In genomic region chr10:116636385-116636784, GRCh38 we compare ENCODE assay signal across 39 cellular contexts. TPM values are rescaled to one million over a fixed set of nuclear protein-coding genes. Genes with fewer than 3 reads are reported as not detected.
"Had no signal": no experiment of that assay in that cellular context is flagged by ENCODE, and none has a peak within 500 bp of the region (broad histone marks: within the 10 kb centered on the region; RNA-seq: fewer than 3 reads in every experiment).

No MANE protein-coding gene starts in this region.

- DNase-seq: activated B cell treated with CpG ODN at 0.5 μM for 24 hours; activated CD4-positive, alpha-beta memory T cell treated with anti-CD3 and anti-CD28 coated beads for 36 hours; activated CD4-positive, alpha-beta T cell treated with anti-CD3 and anti-CD28 coated beads for 4 hours; activated CD4-positive, alpha-beta T cell treated with anti-CD3 and anti-CD28 coated beads, Interleukin-2, amount 10 ng/mL, durations not matched to agents 24 days and 14 days; activated CD4-positive, alpha-beta T cell treated with anti-CD3 and anti-CD28 coated beads, Interleukin-2, amount 50 U/mL, for 1 hour; activated CD4-positive, alpha-beta T cell treated with anti-CD3 and anti-CD28 coated beads, Interleukin-2, amount 50 U/mL, for 4 hours; activated CD4-positive, CD25-positive, alpha-beta regulatory T cell treated with anti-CD3 and anti-CD28 coated beads, Interleukin-2, amount 50 U/mL, for 72 hours; activated CD8-positive, alpha-beta memory T cell treated with anti-CD3 and anti-CD28 coated beads, Interleukin-2, amount 50 U/mL, for 4 hours; activated CD8-positive, alpha-beta T cell treated with anti-CD3 and anti-CD28 coated beads for 36 hours; activated effector memory CD4-positive, alpha-beta T cell treated with anti-CD3 and anti-CD28 coated beads, Interleukin-2, amount 50 U/mL, for 16 hours; activated naive CD4-positive, alpha-beta T cell treated with anti-CD3 and anti-CD28 coated beads, Interleukin-2, amount 10 ng/mL, durations not matched to agents 7 days and 5 days; activated naive CD4-positive, alpha-beta T cell treated with Interleukin-2 at 50 U/mL for 16 hours; activated naive CD8-positive, alpha-beta T cell treated with anti-CD3 and anti-CD28 coated beads, Interleukin-2, amount 10 ng/mL, durations not matched to agents 7 days and 5 days; activated naive CD8-positive, alpha-beta T cell treated with anti-CD3 and anti-CD28 coated beads, Interleukin-2, amount 50 U/mL, for 24 hours; activated T-cell treated with anti-CD3 and anti-CD28 coated beads for 4 hours; activated T-cell treated with anti-CD3 and anti-CD28 coated beads, Interleukin-2, amount 50 U/mL, for 1 hour; activated T-cell treated with anti-CD3 and anti-CD28 coated beads, Interleukin-2, amount 50 U/mL, for 4 hours; activated T-cell treated with anti-CD3 and anti-CD28 coated beads, Interleukin-2, amount 50 U/mL, for 72 hours; amygdala; anterior cingulate cortex; cerebellar nuclear complex; T-helper 1 cell; T-helper 2 cell; T-helper 9 cell had no signal

- H3K4me1 Mint-ChIP-seq: activated B cell treated with CpG ODN at 0.5 μM for 24 hours; activated CD4-positive, alpha-beta T cell treated with anti-CD3 and anti-CD28 coated beads, Interleukin-2, amount 10 ng/mL, durations not matched to agents 24 days and 14 days; activated naive CD4-positive, alpha-beta T cell treated with anti-CD3 and anti-CD28 coated beads, Interleukin-2, amount 10 ng/mL, durations not matched to agents 7 days and 5 days; activated naive CD4-positive, alpha-beta T cell treated with anti-CD3 and anti-CD28 coated beads, Interleukin-2, amount 50 U/mL, for 24 hours; activated T-helper 17 cell treated with anti-CD3 and anti-CD28 coated beads, Interleukin-2, amount 50 U/mL, for 72 hours; central memory CD8-positive, alpha-beta T cell had no signal

- H3K4me3 ChIP-seq: cardiac muscle cell had no signal

- H3K36me3 ChIP-seq: cardiac muscle cell had no signal

- ATAC-seq: activated CD8-positive, alpha-beta T cell treated with anti-CD3 and anti-CD28 coated beads for 36 hours; activated naive CD8-positive, alpha-beta T cell treated with anti-CD3 and anti-CD28 coated beads, Interleukin-2, amount 50 U/mL, for 24 hours; activated T-cell treated with anti-CD3 and anti-CD28 coated beads, Interleukin-2, amount 50 U/mL, for 4 hours; activated T-cell treated with anti-CD3 and anti-CD28 coated beads, Interleukin-2, amount 50 U/mL, for 72 hours; activated T-helper 17 cell treated with anti-CD3 and anti-CD28 coated beads, Interleukin-2, amount 50 U/mL, for 72 hours had no signal

- H3K27ac Mint-ChIP-seq: activated B cell treated with CpG ODN at 0.5 μM for 24 hours; activated CD4-positive, alpha-beta memory T cell treated with anti-CD3 and anti-CD28 coated beads for 36 hours; activated CD4-positive, alpha-beta T cell treated with anti-CD3 and anti-CD28 coated beads, Interleukin-2, amount 10 ng/mL, durations not matched to agents 24 days and 14 days; activated CD8-positive, alpha-beta T cell treated with anti-CD3 and anti-CD28 coated beads for 36 hours; activated naive CD4-positive, alpha-beta T cell treated with anti-CD3 and anti-CD28 coated beads, Interleukin-2, amount 10 ng/mL, durations not matched to agents 7 days and 5 days; activated naive CD4-positive, alpha-beta T cell treated with anti-CD3 and anti-CD28 coated beads, Interleukin-2, amount 50 U/mL, for 24 hours; activated naive CD8-positive, alpha-beta T cell; activated naive CD8-positive, alpha-beta T cell treated with anti-CD3 and anti-CD28 coated beads, Interleukin-2, amount 10 ng/mL, durations not matched to agents 7 days and 5 days; activated naive CD8-positive, alpha-beta T cell treated with anti-CD3 and anti-CD28 coated beads, Interleukin-2, amount 50 U/mL, for 24 hours; activated T-cell treated with anti-CD3 and anti-CD28 coated beads, Interleukin-2, amount 50 U/mL, for 72 hours; activated T-helper 1 cell treated with anti-CD3 and anti-CD28 coated beads, Interleukin-12 subunit alpha, Interleukin-12 subunit beta, Interleukin-2, Interleukin-4 antibody, amounts not matched to agents 30 ng/mL and 10 ng/mL and 1 ng/mL, durations not matched to agents 14 hours and 24 hours and 36 hours; activated T-helper 17 cell treated with anti-CD3 and anti-CD28 coated beads, Interleukin-2, amount 50 U/mL, for 72 hours; brain; T-helper 1 cell treated with Interleukin-12 subunit alpha and Interleukin-12 subunit beta and Interleukin-4 antibody, amounts not matched to agents 30 μg/mL and 1 μg/mL, for 36 hours; T-helper 2 cell treated with Interferon-gamma antibody and Interleukin-4, amounts not matched to agents 5 μg/mL and 100 μg/mL, for 36 hours had no signal

- H3K9me3 Mint-ChIP-seq: activated CD4-positive, alpha-beta T cell treated with anti-CD3 and anti-CD28 coated beads, Interleukin-2, amount 10 ng/mL, durations not matched to agents 24 days and 14 days; activated naive CD4-positive, alpha-beta T cell treated with anti-CD3 and anti-CD28 coated beads, Interleukin-2, amount 10 ng/mL, durations not matched to agents 7 days and 5 days; activated naive CD4-positive, alpha-beta T cell treated with anti-CD3 and anti-CD28 coated beads, Interleukin-2, amount 50 U/mL, for 24 hours; activated naive CD8-positive, alpha-beta T cell treated with anti-CD3 and anti-CD28 coated beads, Interleukin-2, amount 10 ng/mL, durations not matched to agents 7 days and 5 days; activated T-cell treated with anti-CD3 and anti-CD28 coated beads, Interleukin-2, amount 50 U/mL, for 4 hours; activated T-helper 1 cell treated with anti-CD3 and anti-CD28 coated beads, Interleukin-12 subunit alpha, Interleukin-12 subunit beta, Interleukin-2, Interleukin-4 antibody, amounts not matched to agents 30 ng/mL and 10 ng/mL and 1 ng/mL, durations not matched to agents 14 hours and 24 hours and 36 hours; T-helper 1 cell treated with Interleukin-12 subunit alpha and Interleukin-12 subunit beta and Interleukin-4 antibody, amounts not matched to agents 30 μg/mL and 1 μg/mL, for 36 hours had no signal

- H3K4me3 Mint-ChIP-seq: activated B cell treated with CpG ODN at 0.5 μM for 24 hours; activated CD4-positive, alpha-beta memory T cell treated with anti-CD3 and anti-CD28 coated beads for 36 hours; activated CD4-positive, alpha-beta T cell treated with anti-CD3 and anti-CD28 coated beads, Interleukin-2, amount 10 ng/mL, durations not matched to agents 24 days and 14 days; activated CD8-positive, alpha-beta T cell treated with anti-CD3 and anti-CD28 coated beads for 36 hours; activated naive CD4-positive, alpha-beta T cell treated with anti-CD3 and anti-CD28 coated beads, Interleukin-2, amount 10 ng/mL, durations not matched to agents 7 days and 5 days; activated naive CD4-positive, alpha-beta T cell treated with anti-CD3 and anti-CD28 coated beads, Interleukin-2, amount 50 U/mL, for 24 hours; activated naive CD8-positive, alpha-beta T cell; activated naive CD8-positive, alpha-beta T cell treated with anti-CD3 and anti-CD28 coated beads, Interleukin-2, amount 10 ng/mL, durations not matched to agents 7 days and 5 days; activated naive CD8-positive, alpha-beta T cell treated with anti-CD3 and anti-CD28 coated beads, Interleukin-2, amount 50 U/mL, for 24 hours; activated T-cell treated with anti-CD3 and anti-CD28 coated beads, Interleukin-2, amount 50 U/mL, for 4 hours; activated T-cell treated with anti-CD3 and anti-CD28 coated beads, Interleukin-2, amount 50 U/mL, for 72 hours; activated T-helper 1 cell treated with anti-CD3 and anti-CD28 coated beads, Interleukin-12 subunit alpha, Interleukin-12 subunit beta, Interleukin-2, Interleukin-4 antibody, amounts not matched to agents 30 ng/mL and 10 ng/mL and 1 ng/mL, durations not matched to agents 14 hours and 24 hours and 36 hours; activated T-helper 17 cell treated with anti-CD3 and anti-CD28 coated beads, Interleukin-2, amount 50 U/mL, for 72 hours; brain; central memory CD8-positive, alpha-beta T cell; T-helper 1 cell treated with Interleukin-12 subunit alpha and Interleukin-12 subunit beta and Interleukin-4 antibody, amounts not matched to agents 30 μg/mL and 1 μg/mL, for 36 hours; T-helper 2 cell treated with Interferon-gamma antibody and Interleukin-4, amounts not matched to agents 5 μg/mL and 100 μg/mL, for 36 hours had no signal

- FAIRE-seq: astrocyte, TTC549 had no signal

- H3K36me3 Mint-ChIP-seq: activated CD4-positive, alpha-beta memory T cell treated with anti-CD3 and anti-CD28 coated beads for 36 hours; activated naive CD4-positive, alpha-beta T cell treated with anti-CD3 and anti-CD28 coated beads, Interleukin-2, amount 10 ng/mL, durations not matched to agents 7 days and 5 days; activated naive CD4-positive, alpha-beta T cell treated with anti-CD3 and anti-CD28 coated beads, Interleukin-2, amount 50 U/mL, for 24 hours; activated naive CD8-positive, alpha-beta T cell; activated naive CD8-positive, alpha-beta T cell treated with anti-CD3 and anti-CD28 coated beads, Interleukin-2, amount 10 ng/mL, durations not matched to agents 7 days and 5 days; brain had no signal

- H3K27me3 ChIP-seq: cardiac muscle cell had no signal

- H3K27me3 Mint-ChIP-seq: activated B cell treated with CpG ODN at 0.5 μM for 24 hours; central memory CD8-positive, alpha-beta T cell had no signal

- H3K27ac ChIP-seq: cardiac muscle cell, VCaP had no signal

RNA-seq across cellular contexts. Expression of gene PNLIPRP2, which starts 15.6 kb away (rescaled TPM):
- total RNA-seq: activated B cell treated with CpG ODN at 0.5 μM for 24 hours; activated CD4-positive, alpha-beta memory T cell treated with anti-CD3 and anti-CD28 coated beads for 36 hours; activated CD4-positive, alpha-beta T cell treated with anti-CD3 and anti-CD28 coated beads, Interleukin-2, amount 10 ng/mL, durations not matched to agents 24 days and 14 days; activated CD8-positive, alpha-beta memory T cell treated with anti-CD3 and anti-CD28 coated beads for 36 hours; activated CD8-positive, alpha-beta T cell treated with anti-CD3 and anti-CD28 coated beads for 36 hours; activated naive CD8-positive, alpha-beta T cell treated with anti-CD3 and anti-CD28 coated beads, Interleukin-2, amount 10 ng/mL, durations not matched to agents 7 days and 5 days; activated T-cell treated with anti-CD3 and anti-CD28 coated beads, Interleukin-2, amount 50 U/mL, for 72 hours; activated T-helper 1 cell treated with anti-CD3 and anti-CD28 coated beads, Interleukin-12 subunit alpha, Interleukin-12 subunit beta, Interleukin-2, Interleukin-4 antibody, amounts not matched to agents 30 ng/mL and 10 ng/mL and 1 ng/mL, durations not matched to agents 14 hours and 24 hours and 36 hours; activated T-helper 17 cell treated with anti-CD3 and anti-CD28 coated beads, Interleukin-2, amount 50 U/mL, for 72 hours; astrocyte; bronchial epithelial cell; cardiac muscle cell; chondrocyte had no signal
- polyA plus RNA-seq: cardiac muscle cell had no signal

RNA-seq across cellular contexts. Expression of gene PNLIPRP1, which starts 45.6 kb away (rescaled TPM):
- total RNA-seq: activated B cell treated with CpG ODN at 0.5 μM for 24 hours; activated CD4-positive, alpha-beta memory T cell treated with anti-CD3 and anti-CD28 coated beads for 36 hours; activated CD4-positive, alpha-beta T cell treated with anti-CD3 and anti-CD28 coated beads, Interleukin-2, amount 10 ng/mL, durations not matched to agents 24 days and 14 days; activated CD8-positive, alpha-beta memory T cell treated with anti-CD3 and anti-CD28 coated beads for 36 hours; activated CD8-positive, alpha-beta T cell treated with anti-CD3 and anti-CD28 coated beads for 36 hours; activated naive CD8-positive, alpha-beta T cell treated with anti-CD3 and anti-CD28 coated beads, Interleukin-2, amount 10 ng/mL, durations not matched to agents 7 days and 5 days; activated T-cell treated with anti-CD3 and anti-CD28 coated beads, Interleukin-2, amount 50 U/mL, for 72 hours; activated T-helper 1 cell treated with anti-CD3 and anti-CD28 coated beads, Interleukin-12 subunit alpha, Interleukin-12 subunit beta, Interleukin-2, Interleukin-4 antibody, amounts not matched to agents 30 ng/mL and 10 ng/mL and 1 ng/mL, durations not matched to agents 14 hours and 24 hours and 36 hours; activated T-helper 17 cell treated with anti-CD3 and anti-CD28 coated beads, Interleukin-2, amount 50 U/mL, for 72 hours; astrocyte; bronchial epithelial cell; cardiac muscle cell; chondrocyte had no signal
- polyA plus RNA-seq: cardiac muscle cell had no signal
